9 cellular contexts compared by ENCODE assay signal in the genomic region with DNA sequence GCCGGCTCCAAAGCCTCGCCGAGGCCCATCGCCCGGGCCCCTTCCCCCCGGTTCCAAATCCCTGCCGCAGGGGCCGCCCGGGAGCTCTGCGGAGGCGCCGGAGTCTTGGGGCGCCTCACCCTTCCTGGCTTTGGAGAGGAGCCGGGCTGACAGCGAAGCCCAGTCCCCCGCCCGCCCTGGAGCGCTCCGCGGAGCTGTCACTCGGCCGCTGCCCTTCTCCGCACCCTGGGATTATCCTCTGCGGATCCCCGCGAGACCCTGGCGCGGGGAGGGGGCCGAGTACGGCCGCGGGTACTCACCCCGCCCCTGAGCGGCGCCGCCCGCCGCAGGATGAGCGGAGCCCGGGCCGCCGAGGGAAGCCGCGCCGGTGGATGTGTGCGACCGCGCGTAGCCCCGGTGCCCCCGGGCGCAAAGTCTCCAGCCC. TPM values are rescaled to one million over a fixed set of nuclear protein-coding genes. Genes with fewer than 3 reads are reported as not detected.
A peak's percentile ranks its signal among the peaks of the same experiment; 100 is the strongest.
DNase-seq lines count a peak whose midpoint lies in the region; ATAC-seq and TF ChIP-seq lines count a peak whose summit lies in the region.
"Had no signal": no experiment of that assay in that cellular context is flagged by ENCODE, and none has a peak within 500 bp of the region (broad histone marks: within the 10 kb centered on the region; RNA-seq: fewer than 3 reads in every experiment).

No MANE protein-coding gene starts in this region.

- H3K4me3 ChIP-seq in epithelial cell of esophagus (ENCODE audit: low read length) = peak overlapping the region; percentile 32
- peak overlapping the region; percentile 51 to 93 for H3K4me3 ChIP-seq in neuronal stem cell (ENCODE audit: low read length in 2 of 2)

- H2AFZ ChIP-seq in neuronal stem cell (ENCODE audit: low read length) = peak overlapping the region; percentile 99

- no peak overlapping the region for H2BK120ac ChIP-seq in neuronal stem cell (ENCODE audit: low read depth, low read length)

- no peak overlapping the region for H3K4ac ChIP-seq in neuronal stem cell (ENCODE audit: low read length)

- no peak for TF ChIP-seq CTCF in epithelial cell of esophagus (IDR thresholded peaks at IDR 0.05; ENCODE audit: insufficient read depth, low read depth, low read length, missing control alignments)

- H3K4me2 ChIP-seq in neuronal stem cell (ENCODE audit: insufficient read depth, low read length, poor library complexity, severe bottlenecking) = peak overlapping the region; percentile 85
- H3K4me2 ChIP-seq: KMS-11 had no signal

- peaks cover 0 to 61% (median 16%) of the 10 kb centered on the region in 3 experiments for H3K27me3 ChIP-seq in neuronal stem cell (ENCODE audit: control insufficient read depth in 3 of 3, insufficient read depth in 3 of 3, low read depth in 1 of 3, low read length in 3 of 3)

- H3K18ac ChIP-seq in neuronal stem cell (ENCODE audit: low read length) = peak overlapping the region; percentile 57

- H3K27ac ChIP-seq in neuronal stem cell (replicated peaks; ENCODE audit: low read length) = no peak overlapping the region
- H3K27ac ChIP-seq: KMS-11 had no signal

- ATAC-seq in HG02798 (IDR thresholded peaks at IDR 0.05; ENCODE audit: poor library complexity, unreplicated experiment) (no peak), GM21423 (IDR thresholded peaks at IDR 0.05; ENCODE audit: unreplicated experiment) (no peak)

- H4K91ac ChIP-seq in neuronal stem cell (ENCODE audit: low read depth, low read length, poor library complexity) = no peak overlapping the region

- peak overlapping the region; percentile 91 for H3K23ac ChIP-seq in neuronal stem cell (ENCODE audit: low read depth, low read length, poor library complexity)

- peak overlapping the region; percentile 89 for H3K14ac ChIP-seq in neuronal stem cell (ENCODE audit: low read length)

- H2BK12ac ChIP-seq in neuronal stem cell (ENCODE audit: low read length) = no peak overlapping the region

- H3K4me1 ChIP-seq in neuronal stem cell (ENCODE audit: control insufficient read depth in 2 of 2, insufficient read depth in 1 of 2, low read depth in 1 of 2, low read length in 2 of 2) = peaks cover 0 to 6% of the 10 kb centered on the region in 2 donors

- H3K79me1 ChIP-seq in neuronal stem cell (ENCODE audit: low read depth, low read length) = no peaks in the 10 kb centered on the region

- no CpG with 5 or more reads among the region's 52 CpGs for WGBS in neuronal stem cell (ENCODE audit: extremely low coverage in 2 of 2, insufficient read length in 2 of 2, insufficient replicate concordance in 1 of 2), 2 donors

- H2BK15ac ChIP-seq in neuronal stem cell (ENCODE audit: low read length) = no peak overlapping the region

- peak overlapping the region; percentile 81 for H3K9ac ChIP-seq in neuronal stem cell (ENCODE audit: low read depth, low read length, poor library complexity)
- H3K9ac ChIP-seq: KMS-11 had no signal

- no peaks in the 10 kb centered on the region for H3K9me3 ChIP-seq in neuronal stem cell (replicated peaks in 1 of 2; ENCODE audit: control insufficient read depth in 2 of 2, insufficient read depth in 1 of 2, low read depth in 1 of 2, low read length in 2 of 2)

- H3K36me3 ChIP-seq in neuronal stem cell (replicated peaks in 1 of 2; ENCODE audit: control insufficient read depth in 2 of 2, insufficient read depth in 2 of 2, low read length in 2 of 2) = no peaks in the 10 kb centered on the region

- H2BK5ac ChIP-seq in neuronal stem cell (ENCODE audit: low read length) = no peak overlapping the region

- no peak overlapping the region for H4K8ac ChIP-seq in neuronal stem cell (ENCODE audit: low read depth, low read length)

- DNase-seq in GM03348 (ENCODE audit: low spot score) (peak; percentile 47), NCI-H1092 (lab: John Stamatoyannopoulos, UW) (peak; percentile 25), epithelial cell of esophagus (ENCODE audit: low read depth) (peak; percentile 13), neuronal stem cell (ENCODE audit: low spot score) (peak; percentile 58), NCI-H187 (lab: John Stamatoyannopoulos, UW) (no peak), NCI-H1930 (lab: John Stamatoyannopoulos, UW) (no peak)

- H2AK5ac ChIP-seq in neuronal stem cell (ENCODE audit: low read depth, low read length) = no peak overlapping the region

RNA-seq across cellular contexts. Expression of gene SNAP91, which starts 0.3 kb away (rescaled TPM):
- 6.6 TPM for polyA plus RNA-seq in neuronal stem cell (2013, experiment 1 of 2)
- 7.5 TPM for polyA plus RNA-seq in neuronal stem cell (2013, experiment 2 of 2)

Comparison
In these comparisons a context has a peak if more than half of its experiments do, and no peak if none do; other contexts are left out.
1. DNase-seq: peak in GM03348 (single experiment), NCI-H1092 (single experiment), epithelial cell of esophagus (single experiment) and neuronal stem cell (single experiment); none in NCI-H187 (0 of 2) and NCI-H1930 (0 of 2).